ENCODE assay signal across 1 cellular context in genomic region chr10:29409241-29410051, GRCh38.
TF ChIP-seq lines count a peak whose summit lies in the region.

No MANE protein-coding gene starts in this region.

TF ChIP-seq in HEK293, 187 proteins besides CTCF, POLR2A, EP300 and RAD21 (continued from another document and continues in another):
- peak; percentile 59; the same call in 1 of the 2 replicates for TF ChIP-seq ZSCAN5A (tag by site-specific recombination; IDR thresholded peaks at IDR 0.05)
- TF ChIP-seq ZNF501 (tag by site-specific recombination; IDR thresholded peaks at IDR 0.05): peak; percentile 81; the same call in 1 of the 2 replicates
- TF ChIP-seq ZNF362 (tag by site-specific recombination; IDR thresholded peaks at IDR 0.05): no peak
- no peak for TF ChIP-seq ZNF704 (tag by site-specific recombination; IDR thresholded peaks at IDR 0.05)
- peak; percentile 64; the same call in 1 of the 2 replicates for TF ChIP-seq ZXDB (tag by site-specific recombination; IDR thresholded peaks at IDR 0.05)
- TF ChIP-seq ZBTB1 (tag by site-specific recombination; IDR thresholded peaks at IDR 0.05): no peak
- peak; percentile 17; the same call in 1 of the 2 replicates for TF ChIP-seq WT1 (tag by site-specific recombination; IDR thresholded peaks at IDR 0.05)
- TF ChIP-seq ZNF692 (tag by site-specific recombination; IDR thresholded peaks at IDR 0.05): peak; percentile 54
- peak; percentile 80; the same call in 1 of the 2 replicates for TF ChIP-seq IKZF3 (tag by site-specific recombination; IDR thresholded peaks at IDR 0.05)
- TF ChIP-seq INSM2 (tag by site-specific recombination; IDR thresholded peaks at IDR 0.05): no peak
- peak; percentile 87 for TF ChIP-seq SCRT2 (tag by site-specific recombination; IDR thresholded peaks at IDR 0.05)
- peak; percentile 51 for TF ChIP-seq SETDB1 (IDR thresholded peaks at IDR 0.05; ENCODE audit: insufficient read length, low read length)
- peak; percentile 90 for TF ChIP-seq GLIS2 (tag by site-specific recombination; IDR thresholded peaks at IDR 0.05)
- no peak for TF ChIP-seq ZNF184 (tag by site-specific recombination; IDR thresholded peaks at IDR 0.05)
- TF ChIP-seq EGR2 (tag by site-specific recombination; IDR thresholded peaks at IDR 0.05; ENCODE audit: low read depth): 0 out of 2 replicates have a peak, but pooled peaks have one; percentile 57
- peak; percentile 79 for TF ChIP-seq ZBTB8A (tag by site-specific recombination; IDR thresholded peaks at IDR 0.05)
- TF ChIP-seq ZNF2 (tag by site-specific recombination; IDR thresholded peaks at IDR 0.05): peak; percentile 83; the same call in 1 of the 2 replicates
- no peak for TF ChIP-seq ZNF391 (tag by site-specific recombination; IDR thresholded peaks at IDR 0.05; ENCODE audit: borderline replicate concordance, low read depth)
- TF ChIP-seq ZFP37 (tag by site-specific recombination; IDR thresholded peaks at IDR 0.05): peak; percentile 91; the same call in 1 of the 2 replicates
- peak; percentile 43; the same call in 1 of the 2 replicates for TF ChIP-seq ZNF785 (tag by site-specific recombination; IDR thresholded peaks at IDR 0.05)
- no peak for TF ChIP-seq ZNF404 (tag by site-specific recombination; IDR thresholded peaks at IDR 0.05)
- TF ChIP-seq TCF7L2 (IDR thresholded peaks at IDR 0.05; ENCODE audit: borderline replicate concordance, low read depth, low read length): no peak
- peak; percentile 54; the same call in 1 of the 2 replicates for TF ChIP-seq TRIM28 (IDR thresholded peaks at IDR 0.05; ENCODE audit: borderline replicate concordance, low read length)
- peak; percentile 43; the same call in 1 of the 2 replicates for TF ChIP-seq ZBTB11 (tag by site-specific recombination; conservative IDR thresholded peaks at IDR 0.05; ENCODE audit: low read depth)
- TF ChIP-seq ZNF214 (tag by site-specific recombination; IDR thresholded peaks at IDR 0.05; ENCODE audit: borderline replicate concordance): no peak
- TF ChIP-seq ZNF211 (tag by site-specific recombination; IDR thresholded peaks at IDR 0.05; ENCODE audit: low read depth): no peak
- no peak for TF ChIP-seq ZNF791 (tag by site-specific recombination; IDR thresholded peaks at IDR 0.05)
- no peak for TF ChIP-seq ZNF654 (tag by site-specific recombination; IDR thresholded peaks at IDR 0.05; ENCODE audit: low read depth)
- TF ChIP-seq ZNF449 (tag by site-specific recombination; IDR thresholded peaks at IDR 0.05): peak; percentile 75; the same call in 1 of the 2 replicates
- TF ChIP-seq BCL11B (tag by site-specific recombination; IDR thresholded peaks at IDR 0.05; ENCODE audit: low read depth): no peak
- no peak for TF ChIP-seq SCRT1 (tag by site-specific recombination; IDR thresholded peaks at IDR 0.05; ENCODE audit: borderline replicate concordance)
- peak; percentile 69 for TF ChIP-seq KLF17 (tag by site-specific recombination; IDR thresholded peaks at IDR 0.05)
- TF ChIP-seq ZNF76 (tag by site-specific recombination; IDR thresholded peaks at IDR 0.05; ENCODE audit: borderline replicate concordance, low read depth): peak; percentile 86
- TF ChIP-seq ZNF549 (tag by site-specific recombination; IDR thresholded peaks at IDR 0.05): no peak
- peak; percentile 74 for TF ChIP-seq PRDM10 (tag by site-specific recombination; IDR thresholded peaks at IDR 0.05)
- TF ChIP-seq KLF7 (tag by site-specific recombination; IDR thresholded peaks at IDR 0.05; ENCODE audit: borderline replicate concordance): peak; percentile 77
- no peak for TF ChIP-seq ZNF626 (tag by site-specific recombination; IDR thresholded peaks at IDR 0.05)
- 0 out of 2 replicates have a peak, but pooled peaks have one; percentile 36 for TF ChIP-seq BCL11A (tag by site-specific recombination; IDR thresholded peaks at IDR 0.05; ENCODE audit: low read depth)
- no peak for TF ChIP-seq ZNF274 (IDR thresholded peaks at IDR 0.05; ENCODE audit: low read length)
- TF ChIP-seq ZNF274 (tag by site-specific recombination; IDR thresholded peaks at IDR 0.05; ENCODE audit: borderline replicate concordance): no peak
- no peak for TF ChIP-seq ZNF558 (tag by site-specific recombination; IDR thresholded peaks at IDR 0.05)
- no peak for TF ChIP-seq ZNF473 (tag by site-specific recombination; IDR thresholded peaks at IDR 0.05)
- no peak for TF ChIP-seq ZNF169 (tag by site-specific recombination; IDR thresholded peaks at IDR 0.05)
- TF ChIP-seq KLF16 (tag by site-specific recombination; IDR thresholded peaks at IDR 0.05): peak; percentile 72
- peak; percentile 64 for TF ChIP-seq ZEB2 (tag by site-specific recombination; IDR thresholded peaks at IDR 0.05)
- no peak for TF ChIP-seq ZNF521 (tag by site-specific recombination; IDR thresholded peaks at IDR 0.05)
